ENCODE assay signal across 1 cellular context in genomic region chr12:123519151-123520001, GRCh38.
TF ChIP-seq lines count a peak whose summit lies in the region.

No MANE protein-coding gene starts in this region.

TF ChIP-seq in HepG2, 621 proteins besides CTCF, POLR2A, EP300 and RAD21 (continued from another document and continues in another):
- no peak; the same call in 1 of the 2 replicates for TF ChIP-seq KDM6A (CRISPR knock-in tag; IDR thresholded peaks at IDR 0.05; ENCODE audit: low read depth)
- no peak for TF ChIP-seq SIX4 (CRISPR knock-in tag; IDR thresholded peaks at IDR 0.05)
- TF ChIP-seq ELF1 (CRISPR knock-in tag; IDR thresholded peaks at IDR 0.05): peak; percentile 70
- TF ChIP-seq TBX2 (CRISPR knock-in tag; IDR thresholded peaks at IDR 0.05; ENCODE audit: borderline replicate concordance): peak; percentile 93
- TF ChIP-seq MTERF4 (CRISPR knock-in tag; IDR thresholded peaks at IDR 0.05): no peak
- TF ChIP-seq CEBPB (IDR thresholded peaks at IDR 0.05; ENCODE audit: borderline replicate concordance, low read depth, low read length): no peak; the same call in 1 of the 2 replicates
- 0 out of 2 replicates have a peak, but pooled peaks have one; percentile 39 for TF ChIP-seq ZNF136 (CRISPR knock-in tag; IDR thresholded peaks at IDR 0.05; ENCODE audit: low read depth)
- TF ChIP-seq ZNF263 (CRISPR knock-in tag; IDR thresholded peaks at IDR 0.05): 0 out of 2 replicates have a peak, but pooled peaks have one; percentile 26
- no peak for TF ChIP-seq ZNF615 (CRISPR knock-in tag; IDR thresholded peaks at IDR 0.05; ENCODE audit: borderline replicate concordance)
- no peak; the same call in 1 of the 2 replicates for TF ChIP-seq RXRA (CRISPR knock-in tag; IDR thresholded peaks at IDR 0.05)
- TF ChIP-seq, protein P1, sequence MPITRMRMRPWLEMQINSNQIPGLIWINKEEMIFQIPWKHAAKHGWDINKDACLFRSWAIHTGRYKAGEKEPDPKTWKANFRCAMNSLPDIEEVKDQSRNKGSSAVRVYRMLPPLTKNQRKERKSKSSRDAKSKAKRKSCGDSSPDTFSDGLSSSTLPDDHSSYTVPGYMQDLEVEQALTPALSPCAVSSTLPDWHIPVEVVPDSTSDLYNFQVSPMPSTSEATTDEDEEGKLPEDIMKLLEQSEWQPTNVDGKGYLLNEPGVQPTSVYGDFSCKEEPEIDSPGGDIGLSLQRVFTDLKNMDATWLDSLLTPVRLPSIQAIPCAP (CRISPR knock-in tag; IDR thresholded peaks at IDR 0.05; ENCODE audit: low read depth): no peak
- TF ChIP-seq PRPF4 (IDR thresholded peaks at IDR 0.05; ENCODE audit: low read depth, low read length, poor library complexity, severe bottlenecking): no peak
- no peak for TF ChIP-seq RBM39 (IDR thresholded peaks at IDR 0.05; ENCODE audit: low read depth, low read length, poor library complexity, severe bottlenecking)
- TF ChIP-seq ZNF770 (CRISPR knock-in tag; IDR thresholded peaks at IDR 0.05): no peak
- no peak for TF ChIP-seq CSRNP1 (CRISPR knock-in tag; IDR thresholded peaks at IDR 0.05)
- TF ChIP-seq MLLT10 (CRISPR knock-in tag; IDR thresholded peaks at IDR 0.05): no peak
- TF ChIP-seq, protein P2, sequence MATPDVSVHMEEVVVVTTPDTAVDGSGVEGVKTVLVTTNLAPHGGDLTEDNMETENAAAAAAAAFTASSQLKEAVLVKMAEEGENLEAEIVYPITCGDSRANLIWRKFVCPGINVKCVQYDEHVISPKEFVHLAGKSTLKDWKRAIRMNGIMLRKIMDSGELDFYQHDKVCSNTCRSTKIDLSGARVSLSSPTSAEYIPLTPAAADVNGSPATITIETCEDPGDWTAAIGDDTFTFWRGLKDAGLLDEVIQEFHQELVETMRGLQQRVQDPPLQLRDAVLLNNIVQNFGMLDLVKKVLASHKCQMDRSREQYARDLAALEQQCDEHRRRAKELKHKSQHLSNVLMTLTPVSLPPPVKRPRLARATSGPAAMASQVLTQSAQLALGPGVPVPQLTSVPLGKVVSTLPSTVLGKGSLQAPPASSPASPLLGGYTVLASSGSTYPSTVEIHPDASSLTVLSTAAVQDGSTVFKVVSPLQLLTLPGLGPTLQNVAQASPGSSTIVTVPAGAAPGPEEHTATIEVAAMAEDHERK (CRISPR knock-in tag; IDR thresholded peaks at IDR 0.05; ENCODE audit: low read depth): no peak
- no peak for TF ChIP-seq ZFP37 (CRISPR knock-in tag; IDR thresholded peaks at IDR 0.05; ENCODE audit: borderline replicate concordance)
- TF ChIP-seq ZNF749 (CRISPR knock-in tag; IDR thresholded peaks at IDR 0.05; ENCODE audit: borderline replicate concordance): no peak
- TF ChIP-seq, protein P3, sequence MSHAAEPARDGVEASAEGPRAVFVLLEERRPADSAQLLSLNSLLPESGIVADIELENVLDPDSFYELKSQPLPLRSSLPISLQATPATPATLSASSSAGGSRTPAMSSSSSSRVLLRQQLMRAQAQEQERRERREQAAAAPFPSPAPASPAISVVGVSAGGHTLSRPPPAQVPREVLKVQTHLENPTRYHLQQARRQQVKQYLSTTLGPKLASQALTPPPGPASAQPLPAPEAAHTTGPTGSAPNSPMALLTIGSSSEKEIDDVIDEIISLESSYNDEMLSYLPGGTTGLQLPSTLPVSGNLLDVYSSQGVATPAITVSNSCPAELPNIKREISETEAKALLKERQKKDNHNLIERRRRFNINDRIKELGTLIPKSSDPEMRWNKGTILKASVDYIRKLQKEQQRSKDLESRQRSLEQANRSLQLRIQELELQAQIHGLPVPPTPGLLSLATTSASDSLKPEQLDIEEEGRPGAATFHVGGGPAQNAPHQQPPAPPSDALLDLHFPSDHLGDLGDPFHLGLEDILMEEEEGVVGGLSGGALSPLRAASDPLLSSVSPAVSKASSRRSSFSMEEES (CRISPR knock-in tag; IDR thresholded peaks at IDR 0.05): 0 out of 2 replicates have a peak, but pooled peaks have one; percentile 31
- TF ChIP-seq, protein P4, sequence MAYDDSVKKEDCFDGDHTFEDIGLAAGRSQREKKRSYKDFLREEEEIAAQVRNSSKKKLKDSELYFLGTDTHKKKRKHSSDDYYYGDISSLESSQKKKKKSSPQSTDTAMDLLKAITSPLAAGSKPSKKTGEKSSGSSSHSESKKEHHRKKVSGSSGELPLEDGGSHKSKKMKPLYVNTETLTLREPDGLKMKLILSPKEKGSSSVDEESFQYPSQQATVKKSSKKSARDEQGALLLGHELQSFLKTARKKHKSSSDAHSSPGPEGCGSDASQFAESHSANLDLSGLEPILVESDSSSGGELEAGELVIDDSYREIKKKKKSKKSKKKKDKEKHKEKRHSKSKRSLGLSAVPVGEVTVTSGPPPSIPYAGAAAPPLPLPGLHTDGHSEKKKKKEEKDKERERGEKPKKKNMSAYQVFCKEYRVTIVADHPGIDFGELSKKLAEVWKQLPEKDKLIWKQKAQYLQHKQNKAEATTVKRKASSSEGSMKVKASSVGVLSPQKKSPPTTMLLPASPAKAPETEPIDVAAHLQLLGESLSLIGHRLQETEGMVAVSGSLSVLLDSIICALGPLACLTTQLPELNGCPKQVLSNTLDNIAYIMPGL (CRISPR knock-in tag; IDR thresholded peaks at IDR 0.05; ENCODE audit: borderline replicate concordance in 1 of 2, low read depth in 1 of 2): 0 out of 4 replicates have a peak, but pooled peaks of 1 of the 2 experiments have one; percentile 28
- TF ChIP-seq, protein P5, sequence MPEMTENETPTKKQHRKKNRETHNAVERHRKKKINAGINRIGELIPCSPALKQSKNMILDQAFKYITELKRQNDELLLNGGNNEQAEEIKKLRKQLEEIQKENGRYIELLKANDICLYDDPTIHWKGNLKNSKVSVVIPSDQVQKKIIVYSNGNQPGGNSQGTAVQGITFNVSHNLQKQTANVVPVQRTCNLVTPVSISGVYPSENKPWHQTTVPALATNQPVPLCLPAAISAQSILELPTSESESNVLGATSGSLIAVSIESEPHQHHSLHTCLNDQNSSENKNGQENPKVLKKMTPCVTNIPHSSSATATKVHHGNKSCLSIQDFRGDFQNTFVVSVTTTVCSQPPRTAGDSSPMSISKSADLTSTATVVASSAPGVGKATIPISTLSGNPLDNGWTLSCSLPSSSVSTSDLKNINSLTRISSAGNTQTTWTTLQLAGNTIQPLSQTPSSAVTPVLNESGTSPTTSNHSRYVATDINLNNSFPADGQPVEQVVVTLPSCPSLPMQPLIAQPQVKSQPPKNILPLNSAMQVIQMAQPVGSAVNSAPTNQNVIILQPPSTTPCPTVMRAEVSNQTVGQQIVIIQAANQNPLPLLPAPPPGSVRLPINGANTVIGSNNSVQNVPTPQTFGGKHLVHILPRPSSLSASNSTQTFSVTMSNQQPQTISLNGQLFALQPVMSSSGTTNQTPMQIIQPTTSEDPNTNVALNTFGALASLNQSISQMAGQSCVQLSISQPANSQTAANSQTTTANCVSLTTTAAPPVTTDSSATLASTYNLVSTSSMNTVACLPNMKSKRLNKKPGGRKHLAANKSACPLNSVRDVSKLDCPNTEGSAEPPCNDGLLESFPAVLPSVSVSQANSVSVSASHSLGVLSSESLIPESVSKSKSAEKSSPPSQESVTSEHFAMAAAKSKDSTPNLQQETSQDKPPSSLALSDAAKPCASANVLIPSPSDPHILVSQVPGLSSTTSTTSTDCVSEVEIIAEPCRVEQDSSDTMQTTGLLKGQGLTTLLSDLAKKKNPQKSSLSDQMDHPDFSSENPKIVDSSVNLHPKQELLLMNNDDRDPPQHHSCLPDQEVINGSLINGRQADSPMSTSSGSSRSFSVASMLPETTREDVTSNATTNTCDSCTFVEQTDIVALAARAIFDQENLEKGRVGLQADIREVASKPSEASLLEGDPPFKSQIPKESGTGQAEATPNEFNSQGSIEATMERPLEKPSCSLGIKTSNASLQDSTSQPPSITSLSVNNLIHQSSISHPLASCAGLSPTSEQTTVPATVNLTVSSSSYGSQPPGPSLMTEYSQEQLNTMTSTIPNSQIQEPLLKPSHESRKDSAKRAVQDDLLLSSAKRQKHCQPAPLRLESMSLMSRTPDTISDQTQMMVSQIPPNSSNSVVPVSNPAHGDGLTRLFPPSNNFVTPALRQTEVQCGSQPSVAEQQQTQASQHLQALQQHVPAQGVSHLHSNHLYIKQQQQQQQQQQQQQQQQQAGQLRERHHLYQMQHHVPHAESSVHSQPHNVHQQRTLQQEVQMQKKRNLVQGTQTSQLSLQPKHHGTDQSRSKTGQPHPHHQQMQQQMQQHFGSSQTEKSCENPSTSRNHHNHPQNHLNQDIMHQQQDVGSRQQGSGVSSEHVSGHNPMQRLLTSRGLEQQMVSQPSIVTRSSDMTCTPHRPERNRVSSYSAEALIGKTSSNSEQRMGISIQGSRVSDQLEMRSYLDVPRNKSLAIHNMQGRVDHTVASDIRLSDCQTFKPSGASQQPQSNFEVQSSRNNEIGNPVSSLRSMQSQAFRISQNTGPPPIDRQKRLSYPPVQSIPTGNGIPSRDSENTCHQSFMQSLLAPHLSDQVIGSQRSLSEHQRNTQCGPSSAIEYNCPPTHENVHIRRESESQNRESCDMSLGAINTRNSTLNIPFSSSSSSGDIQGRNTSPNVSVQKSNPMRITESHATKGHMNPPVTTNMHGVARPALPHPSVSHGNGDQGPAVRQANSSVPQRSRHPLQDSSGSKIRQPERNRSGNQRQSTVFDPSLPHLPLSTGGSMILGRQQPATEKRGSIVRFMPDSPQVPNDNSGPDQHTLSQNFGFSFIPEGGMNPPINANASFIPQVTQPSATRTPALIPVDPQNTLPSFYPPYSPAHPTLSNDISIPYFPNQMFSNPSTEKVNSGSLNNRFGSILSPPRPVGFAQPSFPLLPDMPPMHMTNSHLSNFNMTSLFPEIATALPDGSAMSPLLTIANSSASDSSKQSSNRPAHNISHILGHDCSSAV (CRISPR knock-in tag; IDR thresholded peaks at IDR 0.05; ENCODE audit: borderline replicate concordance): no peak
- no peak for TF ChIP-seq FOXJ3 (CRISPR knock-in tag; IDR thresholded peaks at IDR 0.05; ENCODE audit: borderline replicate concordance)
- TF ChIP-seq KDM2A (CRISPR knock-in tag; IDR thresholded peaks at IDR 0.05; ENCODE audit: borderline replicate concordance, low read depth): peak; percentile 46
- no peak for TF ChIP-seq ZNF251 (CRISPR knock-in tag; IDR thresholded peaks at IDR 0.05)
- TF ChIP-seq, protein P6, sequence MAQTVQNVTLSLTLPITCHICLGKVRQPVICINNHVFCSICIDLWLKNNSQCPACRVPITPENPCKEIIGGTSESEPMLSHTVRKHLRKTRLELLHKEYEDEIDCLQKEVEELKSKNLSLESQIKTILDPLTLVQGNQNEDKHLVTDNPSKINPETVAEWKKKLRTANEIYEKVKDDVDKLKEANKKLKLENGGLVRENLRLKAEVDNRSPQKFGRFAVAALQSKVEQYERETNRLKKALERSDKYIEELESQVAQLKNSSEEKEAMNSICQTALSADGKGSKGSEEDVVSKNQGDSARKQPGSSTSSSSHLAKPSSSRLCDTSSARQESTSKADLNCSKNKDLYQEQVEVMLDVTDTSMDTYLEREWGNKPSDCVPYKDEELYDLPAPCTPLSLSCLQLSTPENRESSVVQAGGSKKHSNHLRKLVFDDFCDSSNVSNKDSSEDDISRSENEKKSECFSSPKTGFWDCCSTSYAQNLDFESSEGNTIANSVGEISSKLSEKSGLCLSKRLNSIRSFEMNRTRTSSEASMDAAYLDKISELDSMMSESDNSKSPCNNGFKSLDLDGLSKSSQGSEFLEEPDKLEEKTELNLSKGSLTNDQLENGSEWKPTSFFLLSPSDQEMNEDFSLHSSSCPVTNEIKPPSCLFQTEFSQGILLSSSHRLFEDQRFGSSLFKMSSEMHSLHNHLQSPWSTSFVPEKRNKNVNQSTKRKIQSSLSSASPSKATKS (CRISPR knock-in tag; IDR thresholded peaks at IDR 0.05): no peak
- TF ChIP-seq, protein P7, sequence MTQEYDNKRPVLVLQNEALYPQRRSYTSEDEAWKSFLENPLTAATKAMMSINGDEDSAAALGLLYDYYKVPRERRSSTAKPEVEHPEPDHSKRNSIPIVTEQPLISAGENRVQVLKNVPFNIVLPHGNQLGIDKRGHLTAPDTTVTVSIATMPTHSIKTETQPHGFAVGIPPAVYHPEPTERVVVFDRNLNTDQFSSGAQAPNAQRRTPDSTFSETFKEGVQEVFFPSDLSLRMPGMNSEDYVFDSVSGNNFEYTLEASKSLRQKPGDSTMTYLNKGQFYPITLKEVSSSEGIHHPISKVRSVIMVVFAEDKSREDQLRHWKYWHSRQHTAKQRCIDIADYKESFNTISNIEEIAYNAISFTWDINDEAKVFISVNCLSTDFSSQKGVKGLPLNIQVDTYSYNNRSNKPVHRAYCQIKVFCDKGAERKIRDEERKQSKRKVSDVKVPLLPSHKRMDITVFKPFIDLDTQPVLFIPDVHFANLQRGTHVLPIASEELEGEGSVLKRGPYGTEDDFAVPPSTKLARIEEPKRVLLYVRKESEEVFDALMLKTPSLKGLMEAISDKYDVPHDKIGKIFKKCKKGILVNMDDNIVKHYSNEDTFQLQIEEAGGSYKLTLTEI (CRISPR knock-in tag; conservative IDR thresholded peaks at IDR 0.05): no peak
- no peak for TF ChIP-seq ZNF766 (CRISPR knock-in tag; IDR thresholded peaks at IDR 0.05; ENCODE audit: borderline replicate concordance)
